In the genomic region with DNA sequence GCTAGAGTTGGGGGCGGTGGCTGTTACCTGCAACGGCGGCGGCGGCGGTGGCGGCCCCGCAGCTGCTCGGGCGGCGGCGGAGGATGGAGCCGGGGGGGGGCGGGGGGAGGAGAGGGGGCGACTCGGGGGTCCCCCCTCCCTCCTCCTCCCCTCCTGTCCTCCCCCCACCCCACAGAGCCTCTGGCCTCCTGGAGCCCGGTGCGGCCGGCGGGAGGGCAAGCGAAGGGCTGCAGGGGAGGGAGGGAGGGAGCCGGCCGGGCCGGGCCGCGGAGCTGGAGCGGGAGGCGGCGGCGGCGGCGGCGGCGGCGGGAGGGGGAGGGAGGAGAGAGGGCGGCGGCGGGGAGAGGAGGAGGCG, we compare ENCODE assay signal across 8 cellular contexts. TPM values are rescaled to one million over a fixed set of nuclear protein-coding genes. Genes with fewer than 3 reads are reported as not detected.
DNase-seq lines count a peak whose midpoint lies in the region; ATAC-seq and TF ChIP-seq lines count a peak whose summit lies in the region.

A gene (minus strand): TSS at position 231 of the 355 bp plus-strand sequence. CDS start 7,073 bp downstream, outside the sequence.

- CTCF ChIA-PET in activated B cell treated with CpG ODN at 0.5 μM for 24 hours (lab: Charles Lee): no interaction called here

- TF ChIP-seq CTCF in activated B cell treated with CpG ODN at 0.5 μM for 24 hours (IDR thresholded peaks at IDR 0.05) (no peak), osteocyte (IDR thresholded peaks at IDR 0.05) (no peak)

- H3K36me3 Mint-ChIP-seq in activated B cell treated with CpG ODN at 0.5 μM for 24 hours (ENCODE audit: low read depth) (peaks cover 3% of the 10 kb centered on the region), osteocyte (ENCODE audit: unreplicated experiment) (no peaks in the 10 kb centered on the region)

- H3K27ac Mint-ChIP-seq in activated B cell treated with CpG ODN at 0.5 μM for 24 hours (peak within 1 kb of the TSS; percentile 92), osteocyte (ENCODE audit: unreplicated experiment) (peak within 1 kb of the TSS; percentile 93)

- no peaks in the 10 kb centered on the region for H3K9me3 Mint-ChIP-seq in activated B cell treated with CpG ODN at 0.5 μM for 24 hours
- no peaks in the 10 kb centered on the region for H3K9me3 Mint-ChIP-seq in osteocyte (ENCODE audit: unreplicated experiment)

- peaks cover 33% of the 10 kb centered on the region for H3K4me1 Mint-ChIP-seq in activated B cell treated with CpG ODN at 0.5 μM for 24 hours
- peaks cover 25% of the 10 kb centered on the region for H3K4me1 Mint-ChIP-seq in osteocyte (ENCODE audit: unreplicated experiment)

- POLR2A ChIA-PET in activated B cell treated with CpG ODN at 0.5 μM for 24 hours (lab: Charles Lee): interaction anchor here (0.6 to 3.8 kb wide), 11 partner anchors 11 to 605 kb away, joined by 3 to 39 read pairs (median 4); no protein-coding TSS in a partner anchor

- H3K4me3 Mint-ChIP-seq in activated B cell treated with CpG ODN at 0.5 μM for 24 hours (peak within 1 kb of the TSS; percentile 93), osteocyte (ENCODE audit: unreplicated experiment) (peak within 1 kb of the TSS; percentile 96)

- no peak for ATAC-seq in activated B cell treated with CpG ODN at 0.5 μM for 24 hours (ENCODE audit: low read depth)
- ATAC-seq in GM18870 (IDR thresholded peaks at IDR 0.05; ENCODE audit: unreplicated experiment): no peak

- peak; percentile 23 to 66 for DNase-seq in NCI-H187 (lab: John Stamatoyannopoulos, UW)
- DNase-seq in NCI-H187 treated with DMSO at 0.1 percent for 48 hours (lab: John Stamatoyannopoulos, UW): no peak
- no peak for DNase-seq in activated B cell treated with CpG ODN at 0.5 μM for 24 hours
- DNase-seq in germinal center (ENCODE audit: low spot score): peak; percentile 4
- no peak for DNase-seq in osteocyte (ENCODE audit: extremely low spot score, unreplicated experiment)
- DNase-seq in NOMO-1 (lab: John Stamatoyannopoulos, UW; ENCODE audit: unreplicated experiment in 2 of 2): no peak
- DNase-seq in hippocampal formation (lab: John Stamatoyannopoulos, UW): no peak

- H3K27me3 Mint-ChIP-seq in activated B cell treated with CpG ODN at 0.5 μM for 24 hours: peaks cover 2% of the 10 kb centered on the region
- H3K27me3 Mint-ChIP-seq in osteocyte (ENCODE audit: unreplicated experiment): no peaks in the 10 kb centered on the region

- intact Hi-C loops in activated B cell treated with CpG ODN at 0.5 μM for 24 hours (cut with micrococcal nuclease): loop anchor here (1.0 to 5.0 kb wide), 7 partner anchors 143 to 595 kb away; a partner anchor contains a TSS

RNA-seq across cellular contexts. Expression of the gene that starts here (rescaled TPM):
- total RNA-seq in activated B cell treated with CpG ODN at 0.5 μM for 24 hours (63.3 and 67.9 TPM in 2 replicates), osteocyte (107 and 112 TPM in 2 replicates)

Comparison
In these comparisons a context has a peak if more than half of its experiments do, and no peak if none do; other contexts are left out.
1. DNase-seq: peak in NCI-H187 (2 of 2) and germinal center (single experiment); none in NCI-H187 treated with DMSO at 0.1 percent for 48 hours (single experiment), activated B cell treated with CpG ODN at 0.5 μM for 24 hours (single experiment), osteocyte (single experiment), NOMO-1 (0 of 2) and hippocampal formation (0 of 2).